10 cellular contexts compared by ENCODE assay signal in genomic region chr6:157879034-157879872, GRCh38. TPM values are rescaled to one million over a fixed set of nuclear protein-coding genes. Genes with fewer than 3 reads are reported as not detected.
DNase-seq lines count a peak whose midpoint lies in the region; ATAC-seq and TF ChIP-seq lines count a peak whose summit lies in the region.
"Had no signal": no experiment of that assay in that cellular context is flagged by ENCODE, and none has a peak within 500 bp of the region (broad histone marks: within the 10 kb centered on the region; RNA-seq: fewer than 3 reads in every experiment).

No MANE protein-coding gene starts in this region.

- H3K27me3 Mint-ChIP-seq in activated CD4-positive, alpha-beta memory T cell treated with anti-CD3 and anti-CD28 coated beads for 36 hours = no peaks in the 10 kb centered on the region
- no peaks in the 10 kb centered on the region for H3K27me3 Mint-ChIP-seq in activated CD4-positive, alpha-beta memory T cell treated with anti-CD3 and anti-CD28 coated beads, Interleukin-2, amount 10 ng/mL, durations not matched to agents 7 days and 5 days
- H3K27me3 Mint-ChIP-seq in progenitor cell of endocrine pancreas = no peaks in the 10 kb centered on the region

- peaks cover 66% of the 10 kb centered on the region for H3K4me1 Mint-ChIP-seq in activated CD4-positive, alpha-beta memory T cell treated with anti-CD3 and anti-CD28 coated beads for 36 hours (ENCODE audit: low read depth)
- peaks cover 54% of the 10 kb centered on the region for H3K4me1 Mint-ChIP-seq in activated CD4-positive, alpha-beta memory T cell treated with anti-CD3 and anti-CD28 coated beads, Interleukin-2, amount 10 ng/mL, durations not matched to agents 7 days and 5 days
- peaks cover 26% of the 10 kb centered on the region for H3K4me1 Mint-ChIP-seq in progenitor cell of endocrine pancreas (ENCODE audit: low read depth)

- DNase-seq in activated CD4-positive, alpha-beta memory T cell treated with anti-CD3 and anti-CD28 coated beads for 36 hours = no peak
- no peak for DNase-seq in activated CD4-positive, alpha-beta memory T cell treated with anti-CD3 and anti-CD28 coated beads, Interleukin-2, amount 10 ng/mL, durations not matched to agents 7 days and 5 days
- DNase-seq in progenitor cell of endocrine pancreas (ENCODE audit: low spot score, unreplicated experiment) = no peak
- DNase-seq in activated effector memory CD4-positive, alpha-beta T cell treated with anti-CD3 and anti-CD28 coated beads, Interleukin-2, amount 50 U/mL, for 16 hours = no peak
- no peak for DNase-seq in NCI-H2081 (lab: John Stamatoyannopoulos, UW)
- DNase-seq in NOMO-1 treated with DMSO at 0.1 percent for 48 hours (lab: John Stamatoyannopoulos, UW; ENCODE audit: unreplicated experiment) = no peak
- DNase-seq: ACHN, ovary had no signal

- no peak for TF ChIP-seq CTCF in progenitor cell of endocrine pancreas (IDR thresholded peaks at IDR 0.05; ENCODE audit: unreplicated experiment)

- CTCF ChIA-PET in activated CD4-positive, alpha-beta memory T cell treated with anti-CD3 and anti-CD28 coated beads for 36 hours (lab: Charles Lee) = interaction anchor here (1.0 to 9.4 kb wide), 2 partner anchors 78 to 119 kb away, joined by 3 to 172 read pairs; no protein-coding TSS in a partner anchor
- CTCF ChIA-PET in activated CD4-positive, alpha-beta memory T cell treated with anti-CD3 and anti-CD28 coated beads, Interleukin-2, amount 10 ng/mL, durations not matched to agents 7 days and 5 days (lab: Charles Lee) = interaction anchor here (0.6 to 1.9 kb wide), 5 partner anchors 11 to 233 kb away, joined by 3 to 8 read pairs (median 4); no protein-coding TSS in a partner anchor

- intact Hi-C loops in activated CD4-positive, alpha-beta memory T cell treated with anti-CD3 and anti-CD28 coated beads for 36 hours (cut with micrococcal nuclease) = loop anchor here (1.0 kb wide), 1 partner anchor 193 kb away; no protein-coding TSS in a partner anchor

- peaks cover 77% of the 10 kb centered on the region for H3K36me3 Mint-ChIP-seq in activated CD4-positive, alpha-beta memory T cell treated with anti-CD3 and anti-CD28 coated beads for 36 hours
- peaks cover 83% of the 10 kb centered on the region for H3K36me3 Mint-ChIP-seq in activated CD4-positive, alpha-beta memory T cell treated with anti-CD3 and anti-CD28 coated beads, Interleukin-2, amount 10 ng/mL, durations not matched to agents 7 days and 5 days (ENCODE audit: low read depth)
- H3K36me3 Mint-ChIP-seq in progenitor cell of endocrine pancreas (ENCODE audit: insufficient read depth) = peaks cover 36% of the 10 kb centered on the region

- peak overlapping the region; percentile 42 for H3K27ac Mint-ChIP-seq in activated CD4-positive, alpha-beta memory T cell treated with anti-CD3 and anti-CD28 coated beads for 36 hours
- H3K27ac Mint-ChIP-seq in activated CD4-positive, alpha-beta memory T cell treated with anti-CD3 and anti-CD28 coated beads, Interleukin-2, amount 10 ng/mL, durations not matched to agents 7 days and 5 days = no peak overlapping the region
- H3K27ac Mint-ChIP-seq in progenitor cell of endocrine pancreas = peak overlapping the region; percentile 33

- POLR2A ChIA-PET in activated CD4-positive, alpha-beta memory T cell treated with anti-CD3 and anti-CD28 coated beads for 36 hours (lab: Charles Lee) = no interaction called here
- POLR2A ChIA-PET in activated CD4-positive, alpha-beta memory T cell treated with anti-CD3 and anti-CD28 coated beads, Interleukin-2, amount 10 ng/mL, durations not matched to agents 7 days and 5 days (lab: Charles Lee) = interaction anchor here (0.9 to 1.4 kb wide), 5 partner anchors 13 to 114 kb away, joined by 3 to 4 read pairs (median 3); no protein-coding TSS in a partner anchor

- ATAC-seq in HG02588 (IDR thresholded peaks at IDR 0.05; ENCODE audit: unreplicated experiment) (peak; percentile 80), HG03571 (IDR thresholded peaks at IDR 0.05; ENCODE audit: unreplicated experiment) (peak; percentile 87)

- H3K9me3 Mint-ChIP-seq in activated CD4-positive, alpha-beta memory T cell treated with anti-CD3 and anti-CD28 coated beads for 36 hours = no peaks in the 10 kb centered on the region
- H3K9me3 Mint-ChIP-seq in activated CD4-positive, alpha-beta memory T cell treated with anti-CD3 and anti-CD28 coated beads, Interleukin-2, amount 10 ng/mL, durations not matched to agents 7 days and 5 days = peaks cover 2% of the 10 kb centered on the region
- H3K9me3 Mint-ChIP-seq in progenitor cell of endocrine pancreas (ENCODE audit: low read depth) = no peaks in the 10 kb centered on the region

- H3K4me3 Mint-ChIP-seq in activated CD4-positive, alpha-beta memory T cell treated with anti-CD3 and anti-CD28 coated beads for 36 hours = no peak overlapping the region
- no peak overlapping the region for H3K4me3 Mint-ChIP-seq in activated CD4-positive, alpha-beta memory T cell treated with anti-CD3 and anti-CD28 coated beads, Interleukin-2, amount 10 ng/mL, durations not matched to agents 7 days and 5 days
- H3K4me3 Mint-ChIP-seq in progenitor cell of endocrine pancreas (ENCODE audit: low read depth) = no peak overlapping the region

RNA-seq across cellular contexts. Expression of gene SNX9, which starts 56.2 kb away (rescaled TPM):
- 10 to 100 TPM; 59.3 to 59.7 TPM for total RNA-seq in activated CD4-positive, alpha-beta memory T cell treated with anti-CD3 and anti-CD28 coated beads for 36 hours
- 10 to 100 TPM; 39.8 to 40.1 TPM for total RNA-seq in activated CD4-positive, alpha-beta memory T cell treated with anti-CD3 and anti-CD28 coated beads, Interleukin-2, amount 10 ng/mL, durations not matched to agents 7 days and 5 days
- 29.3 and 31.5 TPM in 2 replicates for total RNA-seq in progenitor cell of endocrine pancreas
